In the genomic region with DNA sequence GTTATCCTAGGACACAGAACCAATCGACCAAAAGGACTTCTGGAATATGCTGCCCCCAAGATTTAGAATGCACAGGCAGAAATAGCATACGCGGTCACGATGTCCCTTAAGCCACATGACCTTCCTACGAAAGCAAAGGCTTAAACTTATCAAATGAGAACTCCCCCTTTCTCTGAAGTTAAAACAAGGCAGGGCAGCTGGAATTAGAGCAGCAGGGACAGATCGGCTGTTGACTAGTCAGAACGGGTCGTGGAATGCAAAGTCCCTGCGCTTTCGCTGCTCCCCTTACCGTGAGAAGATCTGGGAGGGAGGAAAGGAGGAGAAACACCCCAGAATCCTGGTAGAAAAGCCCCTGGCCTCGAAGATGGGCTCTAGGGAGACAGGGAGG, we compare ENCODE assay signal across 8 cellular contexts. TPM values are rescaled to one million over a fixed set of nuclear protein-coding genes. Genes with fewer than 3 reads are reported as not detected.
DNase-seq lines count a peak whose midpoint lies in the region; ATAC-seq and TF ChIP-seq lines count a peak whose summit lies in the region.

No MANE protein-coding gene starts in this region.

- H3K4me1 ChIP-seq in Caco-2: 0 out of 2 replicates have a peak, but pooled peaks cover 8% of the 10 kb centered on the region

- POLR2A ChIA-PET in Caco-2 (lab: Charles Lee): interaction anchor here (0.6 to 1.1 kb wide), 6 partner anchors 22 to 690 kb away, joined by 3 to 15 read pairs (median 3); a partner anchor contains a TSS
- POLR2A ChIA-PET in activated CD4-positive, alpha-beta memory T cell treated with anti-CD3 and anti-CD28 coated beads for 36 hours (lab: Charles Lee): interaction anchor here (0.8 to 3.4 kb wide), 12 partner anchors 9 to 310 kb away, joined by 3 to 46 read pairs (median 6); a partner anchor contains a TSS

- H3K27me3 ChIP-seq in Caco-2 (replicated peaks; ENCODE audit: control insufficient read depth, insufficient read depth, low read length): no peaks in the 10 kb centered on the region

- no peaks in the 10 kb centered on the region for H3K4me1 Mint-ChIP-seq in Caco-2 (ENCODE audit: low read depth, unreplicated experiment)
- H3K4me1 Mint-ChIP-seq in activated CD4-positive, alpha-beta memory T cell treated with anti-CD3 and anti-CD28 coated beads for 36 hours (ENCODE audit: low read depth): peaks cover 26% of the 10 kb centered on the region
- peaks cover 19 to 34% (median 23%) of the 10 kb centered on the region in 3 donors for H3K4me1 Mint-ChIP-seq in naive B cell
- peaks cover 14% of the 10 kb centered on the region for H3K4me1 Mint-ChIP-seq in mesothelial cell of epicardium

- H3K36me3 ChIP-seq in Caco-2 (ENCODE audit: control insufficient read depth, insufficient read depth, low read length): no peaks in the 10 kb centered on the region

- peak; percentile 16 for ATAC-seq in GM19035 (IDR thresholded peaks at IDR 0.05; ENCODE audit: unreplicated experiment)
- ATAC-seq in HG03342 (IDR thresholded peaks at IDR 0.05; ENCODE audit: unreplicated experiment): peak; percentile 19
- ATAC-seq in naive B cell (ENCODE audit: low read depth in 2 of 2): peak; percentile 46 to 47

- no peaks in the 10 kb centered on the region for H3K36me3 Mint-ChIP-seq in Caco-2 (ENCODE audit: insufficient read depth, unreplicated experiment)
- peaks cover 10% of the 10 kb centered on the region for H3K36me3 Mint-ChIP-seq in activated CD4-positive, alpha-beta memory T cell treated with anti-CD3 and anti-CD28 coated beads for 36 hours
- peaks cover 0 to 3% of the 10 kb centered on the region in 2 donors for H3K36me3 Mint-ChIP-seq in naive B cell
- H3K36me3 Mint-ChIP-seq in mesothelial cell of epicardium: peaks cover 6% of the 10 kb centered on the region

- intact Hi-C loops in Caco-2 (cut with micrococcal nuclease; ENCODE audit: unreplicated experiment): loop anchor here (1.0 to 5.0 kb wide), 4 partner anchors 56 to 195 kb away; a partner anchor contains a TSS
- intact Hi-C loops in activated CD4-positive, alpha-beta memory T cell treated with anti-CD3 and anti-CD28 coated beads for 36 hours (cut with micrococcal nuclease): loop anchor here (1.0 to 5.0 kb wide), 17 partner anchors 9 to 1810 kb away; a partner anchor contains a TSS

- no peaks in the 10 kb centered on the region for H3K9me3 ChIP-seq in Caco-2

- peak; percentile 79 to 81 for DNase-seq in Caco-2
- peak; percentile 65 to 73 for DNase-seq in NCI-H446 (lab: John Stamatoyannopoulos, UW)
- peak; percentile 69 for DNase-seq in activated CD4-positive, alpha-beta memory T cell treated with anti-CD3 and anti-CD28 coated beads for 36 hours
- peak; percentile 94 for DNase-seq in fibroblast of peridontal ligament (ENCODE audit: extremely low read depth)
- DNase-seq in naive B cell: peak; percentile 75
- no peak for DNase-seq in mesothelial cell of epicardium (ENCODE audit: low spot score in 2 of 2, unreplicated experiment in 2 of 2)

- H3K9me3 Mint-ChIP-seq in Caco-2 (ENCODE audit: unreplicated experiment): no peaks in the 10 kb centered on the region
- no peaks in the 10 kb centered on the region for H3K9me3 Mint-ChIP-seq in activated CD4-positive, alpha-beta memory T cell treated with anti-CD3 and anti-CD28 coated beads for 36 hours
- H3K9me3 Mint-ChIP-seq in naive B cell: peaks cover 0 to 3% (median 0%) of the 10 kb centered on the region in 7 donors
- H3K9me3 Mint-ChIP-seq in mesothelial cell of epicardium: no peaks in the 10 kb centered on the region

- no peak for TF ChIP-seq CTCF in Caco-2 (IDR thresholded peaks at IDR 0.05; ENCODE audit: insufficient read depth in 1 of 2, low read depth in 1 of 2, low read length in 1 of 2, severe bottlenecking in 1 of 2, unreplicated experiment in 1 of 2)
- no peak for TF ChIP-seq CTCF in mesothelial cell of epicardium (IDR thresholded peaks at IDR 0.05; ENCODE audit: unreplicated experiment)

- peak overlapping the region; percentile 42 for H3K4me3 ChIP-seq in Caco-2 (ENCODE audit: low read depth, low read length)

- no peak overlapping the region for H3K4me3 Mint-ChIP-seq in Caco-2 (ENCODE audit: unreplicated experiment)
- no peak overlapping the region for H3K4me3 Mint-ChIP-seq in activated CD4-positive, alpha-beta memory T cell treated with anti-CD3 and anti-CD28 coated beads for 36 hours
- no peak overlapping the region for H3K4me3 Mint-ChIP-seq in naive B cell
- no peak overlapping the region for H3K4me3 Mint-ChIP-seq in mesothelial cell of epicardium

- CTCF ChIA-PET in Caco-2 (lab: Charles Lee): interaction anchor here (0.5 to 1.3 kb wide), 5 partner anchors 36 to 340 kb away, joined by 3 to 7 read pairs (median 3); a partner anchor contains a TSS
- CTCF ChIA-PET in activated CD4-positive, alpha-beta memory T cell treated with anti-CD3 and anti-CD28 coated beads for 36 hours (lab: Charles Lee): interaction anchor here (0.6 to 2.7 kb wide), 10 partner anchors 9 to 502 kb away, joined by 3 to 12 read pairs (median 4); no protein-coding TSS in a partner anchor

- no TSS peak for BruUV-seq in Caco-2 (replicated peaks; lab: Mats Ljungman, UMichigan)

- H3K27ac Mint-ChIP-seq in Caco-2 (ENCODE audit: unreplicated experiment) (no peak overlapping the region), naive B cell (no peak overlapping the region), mesothelial cell of epicardium (no peak overlapping the region)
- H3K27ac Mint-ChIP-seq in activated CD4-positive, alpha-beta memory T cell treated with anti-CD3 and anti-CD28 coated beads for 36 hours: no peak overlapping the region

- H3K27me3 Mint-ChIP-seq in Caco-2 (ENCODE audit: insufficient read depth, unreplicated experiment) (no peaks in the 10 kb centered on the region), naive B cell (no peaks in the 10 kb centered on the region), mesothelial cell of epicardium (ENCODE audit: low read depth) (no peaks in the 10 kb centered on the region)
- no peaks in the 10 kb centered on the region for H3K27me3 Mint-ChIP-seq in activated CD4-positive, alpha-beta memory T cell treated with anti-CD3 and anti-CD28 coated beads for 36 hours

RNA-seq across cellular contexts. Expression of a gene that starts 0.8 kb away (rescaled TPM):
- 23.4 and 26.7 TPM in 2 replicates for total RNA-seq in Caco-2 (2022)
- total RNA-seq in activated CD4-positive, alpha-beta memory T cell treated with anti-CD3 and anti-CD28 coated beads for 36 hours: 10 to 100 TPM; 13.3 to 13.8 TPM
- 10 to 100 TPM; 29.8 to 50.0 (median 39.3) TPM for polyA plus RNA-seq in naive B cell (ENCODE audit: low read depth in 6 of 6)
- 21.4 to 23.1 TPM (median 21.7 TPM) in 3 replicates for total RNA-seq in mesothelial cell of epicardium

Comparison
In these comparisons a context has a peak if more than half of its experiments do, and no peak if none do; other contexts are left out.
1. DNase-seq: peak in Caco-2 (2 of 2), NCI-H446 (2 of 2), activated CD4-positive, alpha-beta memory T cell treated with anti-CD3 and anti-CD28 coated beads for 36 hours (single experiment), fibroblast of peridontal ligament (single experiment) and naive B cell (single experiment); none in mesothelial cell of epicardium (0 of 2).
2. Peak in every context shown above with its lines, with median percentiles within 50 percentile points of each other: ATAC-seq.